Comparison of ENCODE assay signal across 8 cellular contexts in genomic region chr11:67483901-67484665, GRCh38. TPM values are rescaled to one million over a fixed set of nuclear protein-coding genes. Genes with fewer than 3 reads are reported as not detected.
DNase-seq lines count a peak whose midpoint lies in the region; ATAC-seq and TF ChIP-seq lines count a peak whose summit lies in the region.

No MANE protein-coding gene starts in this region.

- peaks cover 4% of the 10 kb centered on the region for H3K36me3 ChIP-seq in adipocyte (ENCODE audit: control insufficient read depth, insufficient read depth, low read length, severe bottlenecking)

- H3K4me3 ChIP-seq in AG04450 (ENCODE audit: low read depth, low read length) (peak overlapping the region; percentile 78), LNCaP clone FGC (ENCODE audit: low read depth, low read length) (peak overlapping the region; percentile 65), adipocyte (ENCODE audit: low read length) (peak overlapping the region; percentile 82)

- H3K36me3 Mint-ChIP-seq in naive thymus-derived CD8-positive, alpha-beta T cell: peaks cover 0 to 26% (median 7%) of the 10 kb centered on the region in 3 donors

- CTCF ChIA-PET in AG04450 (lab: Charles Lee): no interaction called here

- H3K27ac Mint-ChIP-seq in naive thymus-derived CD8-positive, alpha-beta T cell: peak overlapping the region; percentile 96 to 100 (median 99)

- no peaks in the 10 kb centered on the region for H3K9me3 Mint-ChIP-seq in naive thymus-derived CD8-positive, alpha-beta T cell

- POLR2A ChIA-PET in AG04450 (lab: Yijun Ruan, JAX): no interaction called here
- POLR2A ChIA-PET in naive thymus-derived CD8-positive, alpha-beta T cell (lab: Charles Lee): interaction anchor here (0.8 to 9.3 kb wide), 30 partner anchors 11 to 244 kb away, joined by 3 to 176 read pairs (median 10); partner anchors contain the start of genes ANKRD13D, CARNS1, CDK2AP2 and PITPNM1

- peaks cover 34 to 62% (median 59%) of the 10 kb centered on the region in 4 donors for H3K4me1 Mint-ChIP-seq in naive thymus-derived CD8-positive, alpha-beta T cell

- H3K9me3 ChIP-seq in AG04450 (ENCODE audit: control insufficient read depth, insufficient read depth, low read length) (peaks cover 6% of the 10 kb centered on the region), adipocyte (ENCODE audit: control insufficient read depth, low read length) (no peaks in the 10 kb centered on the region)

- peaks cover 7% of the 10 kb centered on the region for H3K4me1 ChIP-seq in adipocyte (ENCODE audit: control insufficient read depth, insufficient read depth, low read length)

- H3K27me3 Mint-ChIP-seq in naive thymus-derived CD8-positive, alpha-beta T cell: no peaks in the 10 kb centered on the region

- no peaks in the 10 kb centered on the region for H3K27me3 ChIP-seq in AG04450 (ENCODE audit: control insufficient read depth, insufficient read depth, low read length)
- no peaks in the 10 kb centered on the region for H3K27me3 ChIP-seq in adipocyte (replicated peaks; ENCODE audit: control insufficient read depth, insufficient read depth, low read length)

- TF ChIP-seq CTCF in AG04450 (IDR thresholded peaks at IDR 0.05; ENCODE audit: low read depth, low read length): no peak
- no peak for TF ChIP-seq CTCF in LNCaP clone FGC (IDR thresholded peaks at IDR 0.05; ENCODE audit: control insufficient read depth, extremely low read depth, insufficient read depth)

- H3K9ac ChIP-seq in adipocyte (ENCODE audit: low read length): no peak overlapping the region

- H3K4me3 Mint-ChIP-seq in naive thymus-derived CD8-positive, alpha-beta T cell: peak overlapping the region; percentile 86 to 100 (median 98)

- H3K27ac ChIP-seq in AG04450 (ENCODE audit: low read depth, low read length): no peak overlapping the region

- DNase-seq in AG04450 (ENCODE audit: low read depth, low spot score) (no peak), LNCaP clone FGC (ENCODE audit: low read depth) (no peak), adipocyte (ENCODE audit: low read depth) (no peak), anterior cingulate cortex (lab: John Stamatoyannopoulos, UW) (no peak)
- peak in 8 of 10 donors; percentile 46 to 89 (median 74) for DNase-seq in naive thymus-derived CD8-positive, alpha-beta T cell

- ATAC-seq in naive thymus-derived CD8-positive, alpha-beta T cell: peak; percentile 56 to 68
- ATAC-seq in HG02970 (IDR thresholded peaks at IDR 0.05; ENCODE audit: low FRiP score, unreplicated experiment) (no peak), GM19452 (IDR thresholded peaks at IDR 0.05; ENCODE audit: unreplicated experiment) (no peak), HG03097 (IDR thresholded peaks at IDR 0.05; ENCODE audit: low FRiP score, unreplicated experiment) (no peak)

RNA-seq across cellular contexts. Expression of gene AIP, which starts 1.3 kb away (rescaled TPM):
- 55.3 and 75.7 TPM in 2 replicates for polyA plus RNA-seq in AG04450 (2011; rRNA removed)
- 40.0 and 51.4 TPM in 2 replicates for polyA minus RNA-seq in AG04450 (2011; rRNA and poly(A)+ RNA removed)
- 100 to 1,000 TPM; 136 to 141 TPM for total RNA-seq in naive thymus-derived CD8-positive, alpha-beta T cell
- 100 to 1,000 TPM; 146 to 169 (median 146) TPM for polyA plus RNA-seq in naive thymus-derived CD8-positive, alpha-beta T cell

RNA-seq across cellular contexts. Expression of gene TMEM134, which starts 15.0 kb away (rescaled TPM):
- 14.7 and 22.5 TPM in 2 replicates for polyA plus RNA-seq in AG04450 (2011; rRNA removed)
- 2.7 and 4.6 TPM in 2 replicates for polyA minus RNA-seq in AG04450 (2011; rRNA and poly(A)+ RNA removed)
- total RNA-seq in naive thymus-derived CD8-positive, alpha-beta T cell: 100 to 1,000 TPM; 105 to 111 TPM
- polyA plus RNA-seq in naive thymus-derived CD8-positive, alpha-beta T cell: 100 to 1,000 TPM; 128 to 148 (median 144) TPM

RNA-seq across cellular contexts. Expression of gene PITPNM1, which starts 21.1 kb away (rescaled TPM):
- 6.4 and 8.6 TPM in 2 replicates for polyA plus RNA-seq in AG04450 (2011; rRNA removed)
- 9.9 and 10.8 TPM in 2 replicates for polyA minus RNA-seq in AG04450 (2011; rRNA and poly(A)+ RNA removed)
- total RNA-seq in naive thymus-derived CD8-positive, alpha-beta T cell: 100 to 1,000 TPM; 118 to 120 TPM
- polyA plus RNA-seq in naive thymus-derived CD8-positive, alpha-beta T cell: 10 to 100 TPM; 13.8 to 36.5 (median 15.9) TPM

RNA-seq across cellular contexts. Expression of gene CDK2AP2, which starts 23.9 kb away (rescaled TPM):
- 11.7 and 17.2 TPM in 2 replicates for polyA plus RNA-seq in AG04450 (2011; rRNA removed)
- 12.9 and 16.1 TPM in 2 replicates for polyA minus RNA-seq in AG04450 (2011; rRNA and poly(A)+ RNA removed)
- 10 to 100 TPM; 41.8 to 46.4 TPM for total RNA-seq in naive thymus-derived CD8-positive, alpha-beta T cell
- polyA plus RNA-seq in naive thymus-derived CD8-positive, alpha-beta T cell: 10 to 100 TPM; 75.9 to 96.8 (median 79.5) TPM

RNA-seq across cellular contexts. Expression of gene CABP4, which starts 28.9 kb away (rescaled TPM):
- polyA plus RNA-seq in AG04450 (2011; rRNA removed): not detected in 2 replicates
- polyA minus RNA-seq in AG04450 (2011; rRNA and poly(A)+ RNA removed): not detected in 2 replicates
- 1 to 10 TPM; 2.9 to 3.7 TPM for total RNA-seq in naive thymus-derived CD8-positive, alpha-beta T cell
- polyA plus RNA-seq in naive thymus-derived CD8-positive, alpha-beta T cell: under 1 TPM; 0.58 to 0.96 (median 0.62) TPM

Comparison
In these comparisons a context has a peak if more than half of its experiments do, and no peak if none do; other contexts are left out.
1. DNase-seq: peak in naive thymus-derived CD8-positive, alpha-beta T cell (8 of 10); none in AG04450 (single experiment), LNCaP clone FGC (single experiment), adipocyte (single experiment) and anterior cingulate cortex (0 of 58).
2. ATAC-seq: peak in naive thymus-derived CD8-positive, alpha-beta T cell (2 of 2); none in HG02970 (single experiment), GM19452 (single experiment) and HG03097 (single experiment).
3. Peak in every context shown above with its lines, with median percentiles within 50 percentile points of each other: H3K4me3 ChIP-seq.